In genomic region chr22:43212434-43212952, GRCh38 we compare ENCODE assay signal across 15 cellular contexts. TPM values are rescaled to one million over a fixed set of nuclear protein-coding genes. Genes with fewer than 3 reads are reported as not detected.
DNase-seq lines count a peak whose midpoint lies in the region; ATAC-seq, FAIRE-seq and TF ChIP-seq lines count a peak whose summit lies in the region.
"Had no signal": no experiment of that assay in that cellular context is flagged by ENCODE, and none has a peak within 500 bp of the region (broad histone marks: within the 10 kb centered on the region; RNA-seq: fewer than 3 reads in every experiment).

No MANE protein-coding gene starts in this region.

- no peak for TF ChIP-seq EP300 in H1 (IDR thresholded peaks at IDR 0.05; ENCODE audit: borderline replicate concordance in 1 of 2, low read depth in 2 of 2, low read length in 2 of 2)

- peaks cover 16% of the 10 kb centered on the region for H3K4me1 ChIP-seq in BLaER1
- H3K4me1 ChIP-seq in BLaER1 treated with 17β-estradiol and CSF1 and Interleukin-3, amounts not matched to agents 10 nM and 100 nM, result peaks cover 0 to 18% (median 14%) of the 10 kb centered on the region in 10 experiments; a peak in 14 of 20 replicates
- peaks cover 0 to 19% (median 9%) of the 10 kb centered on the region in 4 experiments; a peak in 5 of 7 replicates for H3K4me1 ChIP-seq in H1 (replicated peaks in 1 of 4; ENCODE audit: control insufficient read depth in 3 of 4, insufficient read depth in 4 of 4, low read length in 3 of 4)

- no peak overlapping the region for H3K18ac ChIP-seq in H1 (ENCODE audit: extremely low read depth, low read length)

- H3K79me1 ChIP-seq in H1 (ENCODE audit: low read depth, low read length), result no peaks in the 10 kb centered on the region

- POLR2A ChIA-PET in H1 (lab: Charles Lee; ENCODE audit: partially characterized antibody), result interaction anchor here (1.2 to 1.5 kb wide), 2 partner anchors 10 to 32 kb away, joined by 3 to 4 read pairs; no protein-coding TSS in a partner anchor

- H3K14ac ChIP-seq in H1 (ENCODE audit: insufficient read length), result no peak overlapping the region

- no peak overlapping the region for H2BK20ac ChIP-seq in H1 (ENCODE audit: low read length)

- peak overlapping the region; percentile 79 for H3K4me2 ChIP-seq in BLaER1
- H3K4me2 ChIP-seq in BLaER1 treated with 17β-estradiol and CSF1 and Interleukin-3, amounts not matched to agents 10 nM and 100 nM, result peak overlapping the region in 9 of 11 experiments; percentile 18 to 80 (median 64); a peak in 15 of 22 replicates
- no peak overlapping the region for H3K4me2 ChIP-seq in H1 (ENCODE audit: insufficient read depth in 1 of 2, low read depth in 2 of 2, low read length in 2 of 2)

- H3K9ac ChIP-seq in BLaER1 (peak overlapping the region; percentile 63; the same call in 1 of the 2 replicates), H1 (replicated peaks in 1 of 4; ENCODE audit: extremely low read depth in 1 of 4, low read depth in 3 of 4, low read length in 3 of 4) (no peak overlapping the region)
- peak overlapping the region in 2 of 11 experiments; percentile 7 to 29; a peak in 1 of 22 replicates for H3K9ac ChIP-seq in BLaER1 treated with 17β-estradiol and CSF1 and Interleukin-3, amounts not matched to agents 10 nM and 100 nM

- H2BK5ac ChIP-seq in H1 (ENCODE audit: low read depth, low read length), result no peak overlapping the region

- no peak for DNase-seq in H1 (ENCODE audit: low read depth in 1 of 2, low spot score in 2 of 2)
- DNase-seq in SKM-1 treated with dmso at 0.1 percent for 144 hours (lab: John Stamatoyannopoulos, UW; ENCODE audit: unreplicated experiment), result no peak
- DNase-seq in stimulated activated CD4-positive, alpha-beta T cell treated with anti-CD3 and anti-CD28 coated beads, Interleukin-1b, Interleukin-23, amount 100 ng/mL, for 48 hours, result no peak
- DNase-seq: CD4-positive, alpha-beta T cell; CD8-positive, alpha-beta memory T cell; DMS53; DMS79 treated with DMSO at 0.1 percent for 48 hours; GF-D8; GOT3; HCEC 1CT had no signal

- no peak overlapping the region for H3K4me3 ChIP-seq in BLaER1
- no peak overlapping the region; a peak in 1 of 20 replicates for H3K4me3 ChIP-seq in BLaER1 treated with 17β-estradiol and CSF1 and Interleukin-3, amounts not matched to agents 10 nM and 100 nM
- H3K4me3 ChIP-seq in H1 (ENCODE audit: extremely low read depth in 1 of 4, insufficient read depth in 2 of 4, low read depth in 3 of 4, low read length in 4 of 4), result no peak overlapping the region

- H4K8ac ChIP-seq in H1 (ENCODE audit: extremely low read depth, insufficient read depth, low read length), result peak overlapping the region; percentile 51

- 0 out of 2 replicates have a peak overlapping the region, but pooled peaks have one; percentile 16 for H2BK15ac ChIP-seq in H1 (ENCODE audit: low read length)

- H3K23ac ChIP-seq in H1 (ENCODE audit: insufficient read length), result no peak overlapping the region

- H2AK5ac ChIP-seq in H1 (ENCODE audit: low read depth, low read length), result no peak overlapping the region

- CTCF ChIA-PET in H1 (lab: Charles Lee; ENCODE audit: partially characterized antibody), result interaction anchor here (1.0 to 16.7 kb wide), 4 partner anchors 8 to 174 kb away, joined by 3 to 186 read pairs (median 5); partner anchors contain the start of gene TTLL12

- no peak overlapping the region for H2AFZ ChIP-seq in H1 (ENCODE audit: low read length)

- no peak overlapping the region for H4K5ac ChIP-seq in H1 (ENCODE audit: insufficient read length, low read depth, low read length)

- no peak for TF ChIP-seq CTCF in H1 (IDR thresholded peaks at IDR 0.05; ENCODE audit: control extremely low read depth in 1 of 3, insufficient read depth in 1 of 3, low read depth in 1 of 3, low read length in 3 of 3)

- H3K4ac ChIP-seq in H1 (replicated peaks; ENCODE audit: insufficient read length, low read depth, low read length), result no peak overlapping the region

- H3K23me2 ChIP-seq in H1 (ENCODE audit: low read depth, low read length), result no peaks in the 10 kb centered on the region

- no peaks in the 10 kb centered on the region for H3K36me3 ChIP-seq in BLaER1
- H3K36me3 ChIP-seq in BLaER1 treated with 17β-estradiol and CSF1 and Interleukin-3, amounts not matched to agents 10 nM and 100 nM, result no peaks in the 10 kb centered on the region
- H3K36me3 ChIP-seq in H1 (ENCODE audit: control insufficient read depth in 2 of 4, insufficient read depth in 4 of 4, low read length in 3 of 4), result no peaks in the 10 kb centered on the region

- no peak for FAIRE-seq in H1 (lab: Jason Lieb, UNC)
- FAIRE-seq: D721Med, GM12892 had no signal

- no peaks in the 10 kb centered on the region for H3K79me2 ChIP-seq in H1 (ENCODE audit: control insufficient read depth in 1 of 2, insufficient read depth in 2 of 2, low read length in 2 of 2)

- ATAC-seq in HG03442 (IDR thresholded peaks at IDR 0.05; ENCODE audit: unreplicated experiment), result no peak

- H3K27ac ChIP-seq in BLaER1 (peak overlapping the region; percentile 38; the same call in 1 of the 2 replicates), H1 (ENCODE audit: low read depth, low read length) (no peak overlapping the region)
- H3K27ac ChIP-seq in BLaER1 treated with 17β-estradiol and CSF1 and Interleukin-3, amounts not matched to agents 10 nM and 100 nM, result no peak overlapping the region

- no peak overlapping the region for H2BK120ac ChIP-seq in H1 (replicated peaks; ENCODE audit: low read depth, low read length)

- no peak for TF ChIP-seq RAD21 in H1 (IDR thresholded peaks at IDR 0.05 in 1 of 2, conservative IDR thresholded peaks at IDR 0.05 in 1 of 2; ENCODE audit: low read depth in 2 of 2, low read length in 2 of 2)

- no peaks in the 10 kb centered on the region for H3K27me3 ChIP-seq in BLaER1
- no peaks in the 10 kb centered on the region for H3K27me3 ChIP-seq in BLaER1 treated with 17β-estradiol and CSF1 and Interleukin-3, amounts not matched to agents 10 nM and 100 nM
- H3K27me3 ChIP-seq in H1 (replicated peaks in 1 of 4; ENCODE audit: control insufficient read depth in 3 of 4, extremely low read depth in 1 of 4, insufficient read depth in 3 of 4, low read length in 3 of 4), result no peaks in the 10 kb centered on the region

- TF ChIP-seq POLR2A in H1 (IDR thresholded peaks at IDR 0.05; ENCODE audit: control extremely low read depth in 1 of 2, low read depth in 2 of 2, low read length in 2 of 2), result no peak

- H2BK12ac ChIP-seq in H1 (ENCODE audit: low read depth, low read length), result no peak overlapping the region

- H4K91ac ChIP-seq in H1 (replicated peaks; ENCODE audit: insufficient read length, low read length), result no peak overlapping the region

- 92% methylated on average over 9 of the region's 23 CpGs; no CpG with 5 or more reads in 1 of the 2 experiments for WGBS in H1 (ENCODE audit: extremely low coverage in 1 of 2, insufficient coverage in 1 of 2, insufficient read length in 1 of 2, insufficient replicate concordance in 2 of 2, low coverage in 1 of 2, low lambda C conversion rate in 2 of 2, missing lambda C conversion rate in 1 of 2), 2 experiments

- H3K9me3 ChIP-seq in BLaER1 (no peaks in the 10 kb centered on the region), H1 (ENCODE audit: insufficient read depth in 2 of 2, low read depth in 1 of 2, low read length in 1 of 2) (no peaks in the 10 kb centered on the region)
- no peaks in the 10 kb centered on the region for H3K9me3 ChIP-seq in BLaER1 treated with 17β-estradiol and CSF1 and Interleukin-3, amounts not matched to agents 10 nM and 100 nM (replicated peaks in 1 of 11)

- H3K56ac ChIP-seq in H1 (replicated peaks; ENCODE audit: insufficient read length, low read depth, low read length), result no peak overlapping the region

- no peaks in the 10 kb centered on the region for H4K20me1 ChIP-seq in BLaER1
- peaks cover 0 to 9% (median 0%) of the 10 kb centered on the region in 11 experiments; a peak in 1 of 22 replicates for H4K20me1 ChIP-seq in BLaER1 treated with 17β-estradiol and CSF1 and Interleukin-3, amounts not matched to agents 10 nM and 100 nM
- peaks cover 0 to 2% of the 10 kb centered on the region in 2 experiments for H4K20me1 ChIP-seq in H1 (replicated peaks in 1 of 2; ENCODE audit: control insufficient read depth in 1 of 2, insufficient read depth in 2 of 2, low read length in 2 of 2)

TF ChIP-seq in H1, 55 proteins besides CTCF, POLR2A, EP300 and RAD21 (continues in another document):
- TF ChIP-seq SIRT6 (IDR thresholded peaks at IDR 0.05; ENCODE audit: low read length) (no peak), EGR1 (IDR thresholded peaks at IDR 0.05; ENCODE audit: borderline replicate concordance, low read depth, low read length) (no peak), SP1 (IDR thresholded peaks at IDR 0.05; ENCODE audit: low read depth, low read length) (no peak), SAP30 (IDR thresholded peaks at IDR 0.05; ENCODE audit: insufficient read depth, insufficient replicate concordance, low read length) (no peak), USF2 (IDR thresholded peaks at IDR 0.05; ENCODE audit: low read length) (no peak), ATF3 (IDR thresholded peaks at IDR 0.05; ENCODE audit: insufficient read depth, low read depth, low read length) (no peak), CTBP2 (IDR thresholded peaks at IDR 0.05; ENCODE audit: borderline replicate concordance, insufficient read depth, insufficient read length, low read length) (no peak)

RNA-seq across cellular contexts. Expression of gene TTLL12, which starts 25.6 kb away (rescaled TPM):
- 124 and 125 TPM in 2 replicates for total RNA-seq in H1 (2021; fragmentation: NEBNext Ultra II Directional; extraction: Animal tissue kit (Norgen Biotek cat#: 25700))
- 101 and 152 TPM in 2 replicates for polyA plus RNA-seq in H1 (2011; rRNA removed)
- 63.8 TPM for polyA plus RNA-seq in H1 (2011; cell fraction: cytosol; rRNA removed)
- polyA plus RNA-seq in H1 (2011; cell fraction: nucleus; rRNA removed), result 119 TPM
- 78.9 to 105 TPM (median 98.6 TPM) in 4 replicates for polyA plus RNA-seq in H1 (2012, experiment 1 of 2)
- polyA plus RNA-seq in H1 (2012, experiment 2 of 2), result 117 TPM
- 71.1 TPM for polyA plus RNA-seq in H1 (2013, experiment 1 of 2)
- polyA plus RNA-seq in H1 (2013, experiment 2 of 2), result 74.2 TPM
- 50.6 and 56.1 TPM in 2 replicates for polyA minus RNA-seq in H1 (2011; rRNA and poly(A)+ RNA removed)
- 63.1 TPM for polyA minus RNA-seq in H1 (2011; cell fraction: cytosol; rRNA and poly(A)+ RNA removed)
- polyA minus RNA-seq in H1 (2011; cell fraction: nucleus; rRNA and poly(A)+ RNA removed), result 34.2 TPM

Comparison
In these comparisons a context has a peak if more than half of its experiments do, and no peak if none do; other contexts are left out.
1. H3K4me2 ChIP-seq: peak in BLaER1 (single experiment) and BLaER1 treated with 17β-estradiol and CSF1 and Interleukin-3, amounts not matched to agents 10 nM and 100 nM (9 of 11); none in H1 (0 of 2).